In genomic region chr3:18645603-18646002, GRCh38 we compare ENCODE assay signal across 23 cellular contexts.
DNase-seq lines count a peak whose midpoint lies in the region; ATAC-seq lines count a peak whose summit lies in the region.
"Had no signal": no experiment of that assay in that cellular context is flagged by ENCODE, and none has a peak within 500 bp of the region (broad histone marks: within the 10 kb centered on the region; RNA-seq: fewer than 3 reads in every experiment).

No MANE protein-coding gene starts in this region.

- peaks cover 23% of the 10 kb centered on the region for H3K9me3 Mint-ChIP-seq in activated CD4-positive, alpha-beta memory T cell treated with anti-CD3 and anti-CD28 coated beads, Interleukin-2, amount 10 ng/mL, durations not matched to agents 7 days and 5 days
- H3K9me3 Mint-ChIP-seq in activated T-cell treated with anti-CD3 and anti-CD28 coated beads, Interleukin-2, amount 50 U/mL, for 72 hours, result peaks cover 6 to 13% of the 10 kb centered on the region in 2 donors
- H3K9me3 Mint-ChIP-seq: stimulated activated memory B cell treated with anti-CD40 and anti-IgM and Interleukin-4, amounts not matched to agents 10 μg/mL and 1 μg/mL and 100 μg/mL, for 72 hours had no signal

- H3K4me1 Mint-ChIP-seq in activated CD4-positive, alpha-beta memory T cell treated with anti-CD3 and anti-CD28 coated beads, Interleukin-2, amount 10 ng/mL, durations not matched to agents 7 days and 5 days, result peaks cover 85% of the 10 kb centered on the region
- H3K4me1 Mint-ChIP-seq in activated T-cell treated with anti-CD3 and anti-CD28 coated beads, Interleukin-2, amount 50 U/mL, for 72 hours (ENCODE audit: low read depth), result peaks cover 92% of the 10 kb centered on the region

- CTCF ChIA-PET in activated CD4-positive, alpha-beta memory T cell treated with anti-CD3 and anti-CD28 coated beads, Interleukin-2, amount 10 ng/mL, durations not matched to agents 7 days and 5 days (lab: Charles Lee), result interaction anchor here (1.0 kb wide), 1 partner anchor 112 kb away, joined by 3 read pairs; no protein-coding TSS in a partner anchor

- peak overlapping the region; percentile 47 for H3K27ac Mint-ChIP-seq in activated CD4-positive, alpha-beta memory T cell treated with anti-CD3 and anti-CD28 coated beads, Interleukin-2, amount 10 ng/mL, durations not matched to agents 7 days and 5 days
- H3K27ac Mint-ChIP-seq in activated T-cell treated with anti-CD3 and anti-CD28 coated beads, Interleukin-2, amount 50 U/mL, for 72 hours, result peak overlapping the region; percentile 99
- H3K27ac Mint-ChIP-seq: nephron progenitor cell; stimulated activated memory B cell treated with anti-CD40 and anti-IgM and Interleukin-4, amounts not matched to agents 10 μg/mL and 1 μg/mL and 100 μg/mL, for 72 hours; T-helper 1 cell treated with Interleukin-12 subunit alpha and Interleukin-12 subunit beta and Interleukin-4 antibody, amounts not matched to agents 30 μg/mL and 1 μg/mL, for 36 hours had no signal

- H3K36me3 Mint-ChIP-seq in activated CD4-positive, alpha-beta memory T cell treated with anti-CD3 and anti-CD28 coated beads, Interleukin-2, amount 10 ng/mL, durations not matched to agents 7 days and 5 days (ENCODE audit: low read depth), result peaks cover 39% of the 10 kb centered on the region
- H3K36me3 Mint-ChIP-seq in activated T-cell treated with anti-CD3 and anti-CD28 coated beads, Interleukin-2, amount 50 U/mL, for 72 hours (ENCODE audit: insufficient read depth in 2 of 2), result peaks cover 17 to 19% of the 10 kb centered on the region in 2 donors
- H3K36me3 Mint-ChIP-seq: stimulated activated memory B cell treated with anti-CD40 and anti-IgM and Interleukin-4, amounts not matched to agents 10 μg/mL and 1 μg/mL and 100 μg/mL, for 72 hours had no signal

- no peaks in the 10 kb centered on the region for H3K27me3 Mint-ChIP-seq in activated CD4-positive, alpha-beta memory T cell treated with anti-CD3 and anti-CD28 coated beads, Interleukin-2, amount 10 ng/mL, durations not matched to agents 7 days and 5 days
- no peaks in the 10 kb centered on the region for H3K27me3 Mint-ChIP-seq in activated T-cell treated with anti-CD3 and anti-CD28 coated beads, Interleukin-2, amount 50 U/mL, for 72 hours (ENCODE audit: low read depth)
- H3K27me3 Mint-ChIP-seq: effector memory CD8-positive, alpha-beta T cell; stimulated activated memory B cell treated with anti-CD40 and anti-IgM and Interleukin-4, amounts not matched to agents 10 μg/mL and 1 μg/mL and 100 μg/mL, for 72 hours had no signal

- no peak overlapping the region for H3K4me3 Mint-ChIP-seq in activated CD4-positive, alpha-beta memory T cell treated with anti-CD3 and anti-CD28 coated beads, Interleukin-2, amount 10 ng/mL, durations not matched to agents 7 days and 5 days
- H3K4me3 Mint-ChIP-seq in activated T-cell treated with anti-CD3 and anti-CD28 coated beads, Interleukin-2, amount 50 U/mL, for 72 hours, result peak overlapping the region; percentile 50 to 79
- H3K4me3 Mint-ChIP-seq: effector memory CD8-positive, alpha-beta T cell; nephron progenitor cell; stimulated activated memory B cell treated with anti-CD40 and anti-IgM and Interleukin-4, amounts not matched to agents 10 μg/mL and 1 μg/mL and 100 μg/mL, for 72 hours; T-helper 1 cell treated with Interleukin-12 subunit alpha and Interleukin-12 subunit beta and Interleukin-4 antibody, amounts not matched to agents 30 μg/mL and 1 μg/mL, for 36 hours had no signal

- POLR2A ChIA-PET in activated CD4-positive, alpha-beta memory T cell treated with anti-CD3 and anti-CD28 coated beads, Interleukin-2, amount 10 ng/mL, durations not matched to agents 7 days and 5 days (lab: Charles Lee), result interaction anchor here (0.8 to 5.3 kb wide), 10 partner anchors 12 to 201 kb away, joined by 3 to 26 read pairs (median 4); no protein-coding TSS in a partner anchor

- ATAC-seq in activated T-cell treated with anti-CD3 and anti-CD28 coated beads, Interleukin-2, amount 50 U/mL, for 72 hours (replicated peaks in 1 of 2), result peak; percentile 50 to 55
- no peak for ATAC-seq in GM21528 (IDR thresholded peaks at IDR 0.05; ENCODE audit: low FRiP score, unreplicated experiment)
- ATAC-seq: effector memory CD8-positive, alpha-beta T cell; Panc1; SK-N-SH treated with all-trans-retinoic acid at 6 μM for 48 hours; stimulated activated memory B cell treated with anti-CD40 and anti-IgM and Interleukin-4, amounts not matched to agents 10 μg/mL and 1 μg/mL and 100 μg/mL, for 72 hours had no signal

- DNase-seq in activated T-cell treated with anti-CD3 and anti-CD28 coated beads for 24 hours (ENCODE audit: low read depth) (peak; percentile 28), activated T-cell treated with anti-CD3 and anti-CD28 coated beads for 4 hours (no peak), foreskin melanocyte (no peak), NCI-H1105 treated with DMSO at 0.1 percent for 48 hours (lab: John Stamatoyannopoulos, UW) (no peak)
- DNase-seq in activated CD4-positive, alpha-beta memory T cell treated with anti-CD3 and anti-CD28 coated beads, Interleukin-2, amount 10 ng/mL, durations not matched to agents 7 days and 5 days, result no peak
- peak; percentile 78 to 79 for DNase-seq in activated T-cell treated with anti-CD3 and anti-CD28 coated beads, Interleukin-2, amount 50 U/mL, for 72 hours
- peak; percentile 62 to 65 for DNase-seq in stimulated activated CD4-positive, alpha-beta T cell treated with anti-CD3 and anti-CD28 coated beads, Interleukin-2, amount 100 ng/mL, for 48 hours
- DNase-seq: central memory CD4-positive, alpha-beta T cell; DMS 273 treated with DMSO at 0.1 percent for 48 hours; effector memory CD8-positive, alpha-beta T cell; H7; mammary epithelial cell; NCI-H1048; NCI-H1694; nephron progenitor cell; ovary; Right ventricle myocardium superior; testis had no signal

Comparison
In these comparisons a context has a peak if more than half of its experiments do, and no peak if none do; other contexts are left out.
1. DNase-seq: peak in activated T-cell treated with anti-CD3 and anti-CD28 coated beads for 24 hours (single experiment), activated T-cell treated with anti-CD3 and anti-CD28 coated beads, Interleukin-2, amount 50 U/mL, for 72 hours (2 of 2) and stimulated activated CD4-positive, alpha-beta T cell treated with anti-CD3 and anti-CD28 coated beads, Interleukin-2, amount 100 ng/mL, for 48 hours (2 of 2); none in activated T-cell treated with anti-CD3 and anti-CD28 coated beads for 4 hours (single experiment), activated CD4-positive, alpha-beta memory T cell treated with anti-CD3 and anti-CD28 coated beads, Interleukin-2, amount 10 ng/mL, durations not matched to agents 7 days and 5 days (single experiment), foreskin melanocyte (single experiment) and NCI-H1105 treated with DMSO at 0.1 percent for 48 hours (single experiment).